23 cellular contexts compared by ENCODE assay signal in the genomic region with DNA sequence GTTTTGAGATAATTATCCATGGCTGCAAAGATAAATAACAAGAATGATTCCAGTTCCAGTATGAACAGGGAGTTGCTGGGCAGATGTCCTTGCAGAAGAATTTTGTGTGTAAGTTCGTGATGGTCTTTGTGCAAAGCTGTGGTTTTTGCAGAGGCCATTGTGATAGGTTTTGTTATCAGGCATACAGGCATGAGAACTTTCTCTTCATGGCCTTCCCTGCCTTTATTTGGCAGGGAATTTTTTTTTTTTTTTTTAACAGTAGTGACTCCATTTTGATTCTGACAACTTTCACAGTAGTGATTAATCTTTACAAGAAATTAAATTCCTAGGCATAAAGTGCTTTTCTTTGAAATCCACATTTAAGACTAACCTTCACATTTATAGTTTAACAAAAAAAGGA.
"Had no signal": no experiment of that assay in that cellular context is flagged by ENCODE, and none has a peak within 500 bp of the region (broad histone marks: within the 10 kb centered on the region; RNA-seq: fewer than 3 reads in every experiment).

No MANE protein-coding gene starts in this region.

- FAIRE-seq: colon, frontal cortex had no signal

- H3K9me3 ChIP-seq: lower lobe of right lung, prostate gland, sigmoid colon, stomach, thyroid gland had no signal

- ATAC-seq: left colon; left ventricle myocardium superior; lower lobe of right lung; natural killer cell; right cardiac atrium; stimulated activated effector memory CD8-positive, alpha-beta T cell treated with anti-CD3 and anti-CD28 coated beads, Interleukin-12 subunit alpha, Interleukin-12 subunit beta, amount 100 ng/mL, for 72 hours had no signal

- H3K36me3 ChIP-seq: lower lobe of right lung, prostate gland, sigmoid colon, stomach, thyroid gland had no signal

- H3K27me3 ChIP-seq: dorsolateral prefrontal cortex, sigmoid colon, stomach, thyroid gland had no signal

- H3K4me3 ChIP-seq: dorsolateral prefrontal cortex, lower lobe of right lung, prostate gland, sigmoid colon, stomach, thyroid gland had no signal

- DNase-seq: dorsolateral prefrontal cortex; effector CD4-positive, alpha-beta T cell; hypothalamus; immature natural killer cell; islet precursor cell; kidney glomerular epithelial cell; left colon; left ventricle myocardium superior; lower lobe of right lung; natural killer cell; nucleus accumbens; right cardiac atrium; sigmoid colon; stimulated activated CD4-positive, alpha-beta T cell treated with anti-CD3 and anti-CD28 coated beads, Interleukin-2, amount 100 ng/mL, for 24 hours; stimulated activated CD4-positive, alpha-beta T cell treated with anti-CD3 and anti-CD28 coated beads, Interleukin-4, amount 100 ng/mL, for 24 hours; stimulated activated naive CD4-positive, alpha-beta T cell treated with Interleukin-2 at 50 U/mL for 16 hours; stomach; thyroid gland; trophoblast cell had no signal

- H3K27ac ChIP-seq: dorsolateral prefrontal cortex, lower lobe of right lung, prostate gland, sigmoid colon, stomach, thyroid gland had no signal

- H3K4me1 ChIP-seq: lower lobe of right lung, prostate gland, sigmoid colon, stomach, thyroid gland had no signal
